10 cellular contexts compared by ENCODE assay signal in the genomic region with DNA sequence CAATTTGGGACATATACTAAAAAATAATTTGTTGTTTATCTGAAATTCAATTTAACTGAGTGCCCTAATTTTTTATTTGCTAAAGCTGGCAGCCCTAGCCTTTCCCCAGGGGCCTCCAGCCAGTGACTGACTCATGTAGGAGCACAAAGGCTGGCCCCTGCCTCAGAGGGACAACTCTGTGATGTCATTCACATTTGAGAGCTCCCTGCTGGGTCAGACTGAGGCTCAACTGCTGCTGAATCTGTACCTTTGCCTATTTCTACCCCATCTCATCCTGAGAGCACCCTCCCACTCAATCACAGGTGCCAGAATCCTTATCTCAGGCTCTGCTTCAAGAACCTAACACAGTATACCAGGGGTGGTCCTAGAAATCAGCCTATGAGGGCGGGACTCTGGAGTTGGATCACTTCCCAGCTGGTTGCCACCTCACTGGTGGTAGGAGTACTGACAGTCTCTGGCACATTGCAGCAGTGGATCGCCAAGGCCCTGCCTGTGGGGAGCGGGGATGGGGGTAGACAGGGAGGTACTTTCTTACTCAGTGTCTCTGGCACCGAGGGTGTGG. TPM values are rescaled to one million over a fixed set of nuclear protein-coding genes. Genes with fewer than 3 reads are reported as not detected.
DNase-seq lines count a peak whose midpoint lies in the region; ATAC-seq and TF ChIP-seq lines count a peak whose summit lies in the region.
"Had no signal": no experiment of that assay in that cellular context is flagged by ENCODE, and none has a peak within 500 bp of the region (broad histone marks: within the 10 kb centered on the region; RNA-seq: fewer than 3 reads in every experiment).

No MANE protein-coding gene starts in this region.

- H3K27ac ChIP-seq in A673 (ENCODE audit: low read depth, low read length, poor library complexity, severe bottlenecking), result no peak overlapping the region
- H3K27ac ChIP-seq: C4-2B, VCaP had no signal

- H3K36me3 ChIP-seq in A673 (ENCODE audit: insufficient read depth, low read length, poor library complexity, severe bottlenecking), result no peaks in the 10 kb centered on the region

- intact Hi-C loops in A673 (cut with micrococcal nuclease; ENCODE audit: unreplicated experiment), result no loop called here

- peaks cover 3% of the 10 kb centered on the region for H3K9me3 ChIP-seq in A673 (ENCODE audit: low read depth, low read length, poor library complexity, severe bottlenecking)

- no TSS peak for BruUV-seq in A673 (replicated peaks; lab: Mats Ljungman, UMichigan)

- POLR2A ChIA-PET in A673 (lab: Charles Lee; ENCODE audit: low non-redundant PET), result no interaction called here

- CTCF ChIA-PET in A673 (lab: Charles Lee), result no interaction called here

- no peak for ATAC-seq in GM18907 (IDR thresholded peaks at IDR 0.05; ENCODE audit: unreplicated experiment)

- no peak overlapping the region for H3K4me3 ChIP-seq in A673 (ENCODE audit: low read depth, low read length, poor library complexity, severe bottlenecking)

- H3K4me1 ChIP-seq in A673 (ENCODE audit: insufficient read depth, low read length, poor library complexity, severe bottlenecking), result peaks cover 9% of the 10 kb centered on the region

- no peaks in the 10 kb centered on the region for H3K27me3 ChIP-seq in A673 (replicated peaks; ENCODE audit: insufficient read depth, low read depth, low read length, poor library complexity)

- no peak for TF ChIP-seq CTCF in A673 (conservative IDR thresholded peaks at IDR 0.05; ENCODE audit: low read depth, low read length)

- DNase-seq in A673 (ENCODE audit: low spot score) (peak; percentile 61), HT1080 (ENCODE audit: low read depth) (peak; percentile 62), amniotic epithelial cell (ENCODE audit: low read depth) (peak; percentile 33), kidney glomerular epithelial cell (lab: John Stamatoyannopoulos, UW) (peak; percentile 8), COLO668 (lab: John Stamatoyannopoulos, UW; ENCODE audit: unreplicated experiment) (no peak), epidermal melanocyte (ENCODE audit: insufficient read length, low spot score) (no peak)
- DNase-seq in stimulated activated naive CD4-positive, alpha-beta T cell (lab: John Stamatoyannopoulos, UW), result no peak

RNA-seq across cellular contexts. Expression of gene GCK, which starts 11.6 kb away (rescaled TPM):
- total RNA-seq in A673 (2021), result not detected in 2 replicates
- total RNA-seq in HT1080 (2014; rRNA removed; shearing (Covaris generic)), result not detected in 2 replicates
- polyA plus RNA-seq in HT1080 (2015; cell fraction: cytosol; rRNA removed), result not detected in 2 replicates
- not detected in 2 replicates for polyA plus RNA-seq in HT1080 (2015; cell fraction: nucleus; rRNA removed)

RNA-seq across cellular contexts. Expression of gene YKT6, which starts 23.1 kb away (rescaled TPM):
- total RNA-seq in A673 (2021), result 126 and 140 TPM in 2 replicates
- total RNA-seq in HT1080 (2014; rRNA removed; shearing (Covaris generic)), result 165 and 201 TPM in 2 replicates
- polyA plus RNA-seq in HT1080 (2015; cell fraction: cytosol; rRNA removed), result 138 and 153 TPM in 2 replicates
- polyA plus RNA-seq in HT1080 (2015; cell fraction: nucleus; rRNA removed), result 106 and 111 TPM in 2 replicates

RNA-seq across cellular contexts. Expression of gene MYL7, which starts 36.5 kb away (rescaled TPM):
- total RNA-seq in A673 (2021), result not detected in 2 replicates
- not detected in 2 replicates for total RNA-seq in HT1080 (2014; rRNA removed; shearing (Covaris generic))
- polyA plus RNA-seq in HT1080 (2015; cell fraction: cytosol; rRNA removed), result not detected in 2 replicates
- not detected in 2 replicates for polyA plus RNA-seq in HT1080 (2015; cell fraction: nucleus; rRNA removed)

RNA-seq across cellular contexts. Expression of gene POLD2, which starts 54.3 kb away (rescaled TPM):
- total RNA-seq in A673 (2021), result 252 TPM in 2 replicates
- 163 and 192 TPM in 2 replicates for total RNA-seq in HT1080 (2014; rRNA removed; shearing (Covaris generic))
- 141 and 165 TPM in 2 replicates for polyA plus RNA-seq in HT1080 (2015; cell fraction: cytosol; rRNA removed)
- 120 and 134 TPM in 2 replicates for polyA plus RNA-seq in HT1080 (2015; cell fraction: nucleus; rRNA removed)

Comparison
In these comparisons a context has a peak if more than half of its experiments do, and no peak if none do; other contexts are left out.
1. DNase-seq: peak in A673 (single experiment), HT1080 (single experiment), amniotic epithelial cell (single experiment) and kidney glomerular epithelial cell (single experiment); none in COLO668 (single experiment), epidermal melanocyte (single experiment) and stimulated activated naive CD4-positive, alpha-beta T cell (0 of 6).